Comparison of ENCODE assay signal across 8 cellular contexts in the genomic region with DNA sequence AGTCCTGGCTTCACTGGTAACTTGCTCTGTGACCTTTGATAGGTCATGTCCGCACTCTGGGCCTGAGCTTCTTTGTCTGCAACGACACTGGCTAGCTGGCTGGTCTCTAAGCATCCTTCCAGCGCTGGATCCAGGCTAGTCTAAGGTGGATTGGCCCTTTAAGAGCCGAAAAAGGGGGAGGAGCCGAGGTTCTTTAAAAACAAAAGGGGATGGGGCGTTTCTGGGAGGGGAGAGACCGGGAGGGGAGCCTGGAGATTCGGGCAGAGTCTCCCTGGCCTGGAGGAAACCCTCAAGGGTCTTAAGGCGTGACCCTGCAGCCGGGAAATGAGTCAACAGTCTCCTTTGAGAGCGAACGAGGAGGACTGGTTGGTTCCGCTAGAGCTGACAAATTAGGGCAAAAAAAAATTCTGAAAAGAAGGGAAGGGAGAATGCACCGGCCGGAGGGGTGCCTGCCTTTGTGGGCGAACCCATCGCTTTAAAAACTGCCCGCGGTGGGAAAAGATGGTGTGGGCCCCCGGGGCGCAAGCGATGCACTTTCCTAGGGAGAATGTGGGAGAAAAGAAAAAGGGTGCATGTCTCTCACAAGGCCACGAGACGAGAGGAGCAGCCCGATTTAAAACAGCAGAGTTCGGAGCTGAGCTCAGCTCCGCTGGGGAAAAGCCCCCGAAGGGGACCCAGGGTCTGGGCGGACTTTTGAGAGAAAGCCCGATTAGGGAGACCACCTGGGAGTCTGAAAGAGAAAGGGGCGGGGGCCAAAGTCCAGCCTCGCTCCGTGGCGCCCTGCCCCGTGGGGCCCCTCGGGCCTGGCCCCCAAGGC. TPM values are rescaled to one million over a fixed set of nuclear protein-coding genes. Genes with fewer than 3 reads are reported as not detected.
A peak's percentile ranks its signal among the peaks of the same experiment; 100 is the strongest.
DNase-seq lines count a peak whose midpoint lies in the region; ATAC-seq and TF ChIP-seq lines count a peak whose summit lies in the region.

No MANE protein-coding gene starts in this region.

- H3K9ac ChIP-seq in BLaER1 treated with 17β-estradiol and CSF1 and Interleukin-3, amounts not matched to agents 10 nM and 100 nM = peak overlapping the region; percentile 81 to 94 (median 90)
- peak overlapping the region; percentile 75 for H3K9ac ChIP-seq in endodermal cell (ENCODE audit: extremely low read depth, low read length, poor library complexity, severe bottlenecking)

- H2AFZ ChIP-seq in GM23338 = no peak overlapping the region

- peaks cover 25 to 39% (median 37%) of the 10 kb centered on the region in 10 experiments for H3K4me1 ChIP-seq in BLaER1 treated with 17β-estradiol and CSF1 and Interleukin-3, amounts not matched to agents 10 nM and 100 nM
- H3K4me1 ChIP-seq in GM23338 (ENCODE audit: insufficient read depth) (peaks cover 37% of the 10 kb centered on the region), endodermal cell (ENCODE audit: control insufficient read depth, insufficient read depth, low read length) (peaks cover 5% of the 10 kb centered on the region), lower lobe of right lung (peaks cover 15% of the 10 kb centered on the region)

- H3K4me3 ChIP-seq in BLaER1 treated with 17β-estradiol and CSF1 and Interleukin-3, amounts not matched to agents 10 nM and 100 nM = peak overlapping the region; percentile 77 to 97 (median 92)
- peak overlapping the region; percentile 88 for H3K4me3 ChIP-seq in GM23338
- peak overlapping the region; percentile 97 for H3K4me3 ChIP-seq in endodermal cell (ENCODE audit: low read length)
- peak overlapping the region; percentile 80 for H3K4me3 ChIP-seq in lower lobe of right lung

- H3K36me3 Mint-ChIP-seq in GM23338 (ENCODE audit: low read depth) = peaks cover 14% of the 10 kb centered on the region; the same call in 2 of the 3 replicates
- H3K36me3 Mint-ChIP-seq in endodermal cell (ENCODE audit: low read depth) = peaks cover 2% of the 10 kb centered on the region

- H3K27me3 ChIP-seq in BLaER1 treated with 17β-estradiol and CSF1 and Interleukin-3, amounts not matched to agents 10 nM and 100 nM = peaks cover 15 to 36% (median 27%) of the 10 kb centered on the region in 11 experiments
- H3K27me3 ChIP-seq in GM23338 (ENCODE audit: insufficient read depth) = peaks cover 30% of the 10 kb centered on the region
- peaks cover 14% of the 10 kb centered on the region for H3K27me3 ChIP-seq in endodermal cell (ENCODE audit: control insufficient read depth, insufficient read depth, low read length, poor library complexity, severe bottlenecking)
- no peaks in the 10 kb centered on the region for H3K27me3 ChIP-seq in lower lobe of right lung (ENCODE audit: low read depth)

- H3K27me3 Mint-ChIP-seq in GM23338 (ENCODE audit: insufficient read depth, low read depth, poor library complexity) (peaks cover 41% of the 10 kb centered on the region), endodermal cell (ENCODE audit: insufficient read depth) (peaks cover 25% of the 10 kb centered on the region)

- H3K4me3 Mint-ChIP-seq in GM23338 (peak overlapping the region; percentile 91), endodermal cell (peak overlapping the region; percentile 91)

- no peaks in the 10 kb centered on the region for H3K9me3 ChIP-seq in BLaER1 treated with 17β-estradiol and CSF1 and Interleukin-3, amounts not matched to agents 10 nM and 100 nM (replicated peaks in 1 of 11)
- H3K9me3 ChIP-seq in endodermal cell (ENCODE audit: control insufficient read depth, low read length) = no peaks in the 10 kb centered on the region
- no peaks in the 10 kb centered on the region for H3K9me3 ChIP-seq in lower lobe of right lung

- H3K79me2 ChIP-seq in GM23338 (replicated peaks; ENCODE audit: insufficient read depth) = peaks cover 30% of the 10 kb centered on the region

- H3F3A ChIP-seq in GM23338 (replicated peaks; ENCODE audit: low read depth) = peaks cover 12% of the 10 kb centered on the region; the same call in 1 of the 2 replicates

- H3K27ac Mint-ChIP-seq in GM23338 = peak overlapping the region; percentile 95
- peak overlapping the region; percentile 90 for H3K27ac Mint-ChIP-seq in endodermal cell

- ATAC-seq in GM23338 (peak; percentile 11), lower lobe of right lung (peak; percentile 17 to 57), GM18858 (IDR thresholded peaks at IDR 0.05; ENCODE audit: unreplicated experiment) (no peak)

- TF ChIP-seq CTCF in GM23338 (conservative IDR thresholded peaks at IDR 0.05; ENCODE audit: low read depth in 2 of 2) (peak in 1 of 2 experiments; percentile 10; a peak in 1 of 4 replicates), endodermal cell (conservative IDR thresholded peaks at IDR 0.05) (no peak), lower lobe of right lung (IDR thresholded peaks at IDR 0.05) (no peak)

- H3K36me3 ChIP-seq in BLaER1 treated with 17β-estradiol and CSF1 and Interleukin-3, amounts not matched to agents 10 nM and 100 nM = peaks cover 7 to 39% (median 33%) of the 10 kb centered on the region in 11 experiments; a peak in 21 of 22 replicates
- no peaks in the 10 kb centered on the region for H3K36me3 ChIP-seq in GM23338 (ENCODE audit: insufficient read depth)
- H3K36me3 ChIP-seq in endodermal cell (ENCODE audit: control insufficient read depth, insufficient read depth, low read length) = peaks cover 4% of the 10 kb centered on the region
- H3K36me3 ChIP-seq in lower lobe of right lung = no peaks in the 10 kb centered on the region

- peak overlapping the region; percentile 67 to 100 (median 98) for H3K4me2 ChIP-seq in BLaER1 treated with 17β-estradiol and CSF1 and Interleukin-3, amounts not matched to agents 10 nM and 100 nM
- H3K4me2 ChIP-seq in GM23338 = peak overlapping the region; percentile 98

- peaks cover 3% of the 10 kb centered on the region; the same call in 1 of the 3 replicates for H3K9me3 Mint-ChIP-seq in GM23338
- no peaks in the 10 kb centered on the region for H3K9me3 Mint-ChIP-seq in endodermal cell

- H4K20me1 ChIP-seq in BLaER1 treated with 17β-estradiol and CSF1 and Interleukin-3, amounts not matched to agents 10 nM and 100 nM = peaks cover 0 to 65% (median 50%) of the 10 kb centered on the region in 11 experiments; a peak in 19 of 22 replicates
- H4K20me1 ChIP-seq in GM23338 (replicated peaks; ENCODE audit: insufficient read depth) = peaks cover 12% of the 10 kb centered on the region

- no peaks in the 10 kb centered on the region for H3K9me2 ChIP-seq in GM23338 (ENCODE audit: insufficient read depth)

- peak overlapping the region; percentile 28 to 90 (median 82); a peak in 21 of 22 replicates for H3K27ac ChIP-seq in BLaER1 treated with 17β-estradiol and CSF1 and Interleukin-3, amounts not matched to agents 10 nM and 100 nM
- H3K27ac ChIP-seq in GM23338 (ENCODE audit: low read depth) (peak overlapping the region; percentile 74), endodermal cell (ENCODE audit: low read depth, low read length) (peak overlapping the region; percentile 92), lower lobe of right lung (peak overlapping the region; percentile 71)

- DNase-seq in GM23338 (ENCODE audit: low spot score) = peak; percentile 99
- DNase-seq in NCI-H345 treated with DMSO at 0.1 percent for 48 hours (lab: John Stamatoyannopoulos, UW; ENCODE audit: unreplicated experiment) = peak; percentile 77
- DNase-seq in activated CD4-positive, alpha-beta T cell treated with anti-CD3 and anti-CD28 coated beads, Interleukin-2, amount 50 U/mL, for 24 hours (ENCODE audit: low read depth in 1 of 2, low spot score in 1 of 2) = peak; percentile 9 to 30
- peak; percentile 93 for DNase-seq in endodermal cell
- DNase-seq in lower lobe of right lung = peak; percentile 51
- DNase-seq in stimulated activated CD8-positive, alpha-beta memory T cell treated with anti-CD3 and anti-CD28 coated beads, Interleukin-4, amount 100 ng/mL, for 24 hours (ENCODE audit: low read depth) = peak; percentile 15

- H3K4me1 Mint-ChIP-seq in GM23338 (peaks cover 37% of the 10 kb centered on the region), endodermal cell (peaks cover 28% of the 10 kb centered on the region)

- intact Hi-C loops in lower lobe of right lung (cut with DNase I) = no loop called here

- 0 to 1% methylated on average over 30 to 36 of the region's 36 CpGs for WGBS in endodermal cell (ENCODE audit: insufficient coverage in 1 of 2, insufficient read length in 1 of 2), 2 experiments

TF ChIP-seq in GM23338, 12 proteins besides CTCF, POLR2A, EP300 and RAD21:
- peak; percentile 86 for TF ChIP-seq POLR2AphosphoS5 (IDR thresholded peaks at IDR 0.05; ENCODE audit: low read depth)
- TF ChIP-seq STAT1 (IDR thresholded peaks at IDR 0.05; ENCODE audit: unreplicated experiment) = no peak
TF ChIP-seq in GM23338: peak in this region for 1.

RNA-seq across cellular contexts. Expression of gene ZFTA, which starts 1.0 kb away (rescaled TPM):
- 32.1 and 36.6 TPM in 2 replicates for total RNA-seq in GM23338 (2014; rRNA removed; shearing (Covaris generic))
- 8.3 and 8.5 TPM in 2 replicates for polyA plus RNA-seq in GM23338 (2016; fragmentation: Nextera tagmentation; extraction: Ambion mirVana)
- total RNA-seq in endodermal cell (10 to 100 TPM; 31.9 to 38.0 TPM), lower lobe of right lung (9.3 TPM)
- polyA plus RNA-seq in endodermal cell (2013, experiment 1 of 2) = 40.9 TPM
- 38.5 TPM for polyA plus RNA-seq in endodermal cell (2013, experiment 2 of 2)

RNA-seq across cellular contexts. Expression of gene SPINDOC, which starts 45.6 kb away (rescaled TPM):
- 65.5 and 84.7 TPM in 2 replicates for total RNA-seq in GM23338 (2014; rRNA removed; shearing (Covaris generic))
- polyA plus RNA-seq in GM23338 (2016; fragmentation: Nextera tagmentation; extraction: Ambion mirVana) = 9.4 and 12.9 TPM in 2 replicates
- total RNA-seq in endodermal cell (100 to 1,000 TPM in 1 of 2 donors, 10 to 100 TPM in 1; 96.1 to 103 TPM), lower lobe of right lung (21.7 TPM)
- polyA plus RNA-seq in endodermal cell (2013, experiment 1 of 2) = 59.8 TPM
- polyA plus RNA-seq in endodermal cell (2013, experiment 2 of 2) = 60.2 TPM

Comparison
In these comparisons a context has a peak if more than half of its experiments do, and no peak if none do; other contexts are left out.
1. DNase-seq: peak in every context shown above with its lines; median percentile 99 in GM23338; 93 in endodermal cell; 77 in NCI-H345 treated with DMSO at 0.1 percent for 48 hours; 51 in lower lobe of right lung; 20 in activated CD4-positive, alpha-beta T cell treated with anti-CD3 and anti-CD28 coated beads, Interleukin-2, amount 50 U/mL, for 24 hours; 15 in stimulated activated CD8-positive, alpha-beta memory T cell treated with anti-CD3 and anti-CD28 coated beads, Interleukin-4, amount 100 ng/mL, for 24 hours.